Comparison of ENCODE assay signal across 1 cellular context in genomic region chr14:99320621-99321235, GRCh38.
TF ChIP-seq lines count a peak whose summit lies in the region.

No MANE protein-coding gene starts in this region.

TF ChIP-seq in GM23338, 12 proteins besides CTCF, POLR2A, EP300 and RAD21 (continued from another document):
- TF ChIP-seq REST (IDR thresholded peaks at IDR 0.05; ENCODE audit: unreplicated experiment) (no peak), EZH2 (IDR thresholded peaks at IDR 0.05; ENCODE audit: low read depth, unreplicated experiment) (no peak), POLR2AphosphoS5 (IDR thresholded peaks at IDR 0.05; ENCODE audit: low read depth) (no peak)
